31 cellular contexts compared by ENCODE assay signal in genomic region chr2:165157160-165157559, GRCh38. TPM values are rescaled to one million over a fixed set of nuclear protein-coding genes. Genes with fewer than 3 reads are reported as not detected.
A peak's percentile ranks its signal among the peaks of the same experiment; 100 is the strongest.
DNase-seq lines count a peak whose midpoint lies in the region; ATAC-seq, FAIRE-seq and TF ChIP-seq lines count a peak whose summit lies in the region.
"Had no signal": no experiment of that assay in that cellular context is flagged by ENCODE, and none has a peak within 500 bp of the region (broad histone marks: within the 10 kb centered on the region; RNA-seq: fewer than 3 reads in every experiment).

No MANE protein-coding gene starts in this region.

- no peaks in the 10 kb centered on the region for H4K20me1 ChIP-seq in HepG2 (ENCODE audit: insufficient read depth, low read length)
- H4K20me1 ChIP-seq: BLaER1; BLaER1 treated with 17β-estradiol and CSF1 and Interleukin-3, amounts not matched to agents 10 nM and 100 nM had no signal

- H3K9me3 ChIP-seq in HepG2 (ENCODE audit: low read length), result no peaks in the 10 kb centered on the region
- no peaks in the 10 kb centered on the region for H3K9me3 ChIP-seq in right lobe of liver
- no peaks in the 10 kb centered on the region for H3K9me3 ChIP-seq in A549
- H3K9me3 ChIP-seq: BE2C; BLaER1; BLaER1 treated with 17β-estradiol and CSF1 and Interleukin-3, amounts not matched to agents 10 nM and 100 nM; Caco-2 had no signal

- TF ChIP-seq EP300 in HepG2 (IDR thresholded peaks at IDR 0.05; ENCODE audit: low read depth in 2 of 2, low read length in 2 of 2) (no peak), HepG2 (CRISPR knock-in tag; IDR thresholded peaks at IDR 0.05; ENCODE audit: borderline replicate concordance) (no peak), A549 (IDR thresholded peaks at IDR 0.05) (no peak)

- no peak overlapping the region for H3K9ac ChIP-seq in HepG2 (ENCODE audit: insufficient read depth, low read depth, low read length)
- H3K9ac ChIP-seq: BLaER1; BLaER1 treated with 17β-estradiol and CSF1 and Interleukin-3, amounts not matched to agents 10 nM and 100 nM had no signal

- H3K36me3 ChIP-seq in HepG2 (replicated peaks in 1 of 2; ENCODE audit: control insufficient read depth in 1 of 2, insufficient read depth in 2 of 2, low read length in 2 of 2) (no peaks in the 10 kb centered on the region), right lobe of liver (no peaks in the 10 kb centered on the region)
- H3K36me3 ChIP-seq: BE2C; BLaER1; BLaER1 treated with 17β-estradiol and CSF1 and Interleukin-3, amounts not matched to agents 10 nM and 100 nM had no signal

- TF ChIP-seq POLR2A in HepG2 (IDR thresholded peaks at IDR 0.05; ENCODE audit: insufficient read depth in 1 of 2, low read depth in 2 of 2, low read length in 2 of 2) (no peak), right lobe of liver (IDR thresholded peaks at IDR 0.05) (no peak), A549 (IDR thresholded peaks at IDR 0.05; ENCODE audit: low read length) (no peak)

- 74% methylated on average over 4 of the region's 4 CpGs for WGBS in HepG2 (ENCODE audit: low lambda C conversion rate)
- WGBS in right lobe of liver (ENCODE audit: insufficient coverage, low coverage, low lambda C conversion rate, missing lambda C conversion rate), result 88% methylated on average over 3 of the region's 4 CpGs
- 80% methylated on average over 4 of the region's 4 CpGs for WGBS in A549 (ENCODE audit: missing lambda C conversion rate)

- no peak for TF ChIP-seq RAD21 in HepG2 (CRISPR knock-in tag; IDR thresholded peaks at IDR 0.05)
- no peak for TF ChIP-seq RAD21 in A549 (conservative IDR thresholded peaks at IDR 0.05 in 1 of 2, IDR thresholded peaks at IDR 0.05 in 1 of 2)

- no peak for DNase-seq in HepG2 (ENCODE audit: low spot score)
- DNase-seq in right lobe of liver, result no peak
- no peak for DNase-seq in A549 (ENCODE audit: low read depth in 1 of 2, low spot score in 1 of 2)
- DNase-seq in NCI-H187 treated with DMSO at 0.1 percent for 48 hours (lab: John Stamatoyannopoulos, UW), result no peak
- DNase-seq: 8988T; ACHN; AML-193; BE2C; C1 segment of cervical spinal cord; Caco-2; Calu3; CD4-positive, alpha-beta memory T cell; CD4-positive, alpha-beta T cell; CD4-positive, CD25-positive, alpha-beta regulatory T cell; CD8-positive, alpha-beta memory T cell; CD8-positive, alpha-beta T cell; COR-L47; DMS 273 treated with DMSO at 0.1 percent for 48 hours; DMS153; DMS53; DMS79; DMS79 treated with DMSO at 0.1 percent for 48 hours; DND-41; EL had no signal

- in situ Hi-C loops in HepG2 (cut with HindIII; ENCODE audit: extremely low pct_ligation_motif_present, low pct_unique_long_range_greater_than_20kb), result no loop called here

- H3K27me3 ChIP-seq in HepG2 (ENCODE audit: control insufficient read depth in 1 of 2, insufficient read depth in 2 of 2, low read length in 2 of 2), result no peaks in the 10 kb centered on the region
- no peaks in the 10 kb centered on the region for H3K27me3 ChIP-seq in right lobe of liver
- H3K27me3 ChIP-seq: BE2C; BLaER1; BLaER1 treated with 17β-estradiol and CSF1 and Interleukin-3, amounts not matched to agents 10 nM and 100 nM had no signal

- H3K4me3 ChIP-seq in HepG2 (replicated peaks in 1 of 3; ENCODE audit: insufficient read depth in 1 of 3, low read depth in 2 of 3, low read length in 3 of 3) (no peak overlapping the region), right lobe of liver (no peak overlapping the region), A549 (no peak overlapping the region)
- H3K4me3 ChIP-seq: BLaER1; BLaER1 treated with 17β-estradiol and CSF1 and Interleukin-3, amounts not matched to agents 10 nM and 100 nM had no signal

- no peak overlapping the region for H2AFZ ChIP-seq in HepG2 (ENCODE audit: low read length)

- H3K4me2 ChIP-seq in HepG2 (ENCODE audit: low read depth, low read length) (no peak overlapping the region), A549 (no peak overlapping the region)
- H3K4me2 ChIP-seq: BLaER1; BLaER1 treated with 17β-estradiol and CSF1 and Interleukin-3, amounts not matched to agents 10 nM and 100 nM had no signal

- TF ChIP-seq CTCF in HepG2 (CRISPR knock-in tag; IDR thresholded peaks at IDR 0.05) (no peak), right lobe of liver (IDR thresholded peaks at IDR 0.05) (no peak), A549 (IDR thresholded peaks at IDR 0.05) (no peak)

- CTCF ChIA-PET in HepG2 (lab: Yijun Ruan, JAX; ENCODE audit: low intra/inter-chr PET ratio, low total read pairs) (no interaction called here), A549 (lab: Yijun Ruan, JAX) (no interaction called here)

- ATAC-seq in HepG2 (no peak), right lobe of liver (no peak), A549 (no peak)
- ATAC-seq: CD8-positive, alpha-beta T cell had no signal

- POLR2A ChIA-PET in HepG2 (lab: Yijun Ruan, JAX), result no interaction called here
- POLR2A ChIA-PET in A549 (lab: Yijun Ruan, JAX), result no interaction called here

- H3K4me1 ChIP-seq in HepG2 (ENCODE audit: insufficient read depth, low read length) (no peaks in the 10 kb centered on the region), right lobe of liver (no peaks in the 10 kb centered on the region), A549 (no peaks in the 10 kb centered on the region)
- H3K4me1 ChIP-seq: BE2C; BLaER1; BLaER1 treated with 17β-estradiol and CSF1 and Interleukin-3, amounts not matched to agents 10 nM and 100 nM; Caco-2 had no signal

- H3K79me2 ChIP-seq in HepG2 (ENCODE audit: insufficient read depth, low read length), result no peaks in the 10 kb centered on the region

- intact Hi-C loops in HepG2 (cut with micrococcal nuclease; ENCODE audit: unreplicated experiment) (no loop called here), right lobe of liver (cut with DNase I) (no loop called here)

- no peak overlapping the region for H3K27ac ChIP-seq in HepG2 (ENCODE audit: extremely low read length, insufficient read depth, low read length)
- no peak overlapping the region for H3K27ac ChIP-seq in right lobe of liver
- no peak overlapping the region for H3K27ac ChIP-seq in A549
- H3K27ac ChIP-seq: 22Rv1; BLaER1; BLaER1 treated with 17β-estradiol and CSF1 and Interleukin-3, amounts not matched to agents 10 nM and 100 nM; C4-2B had no signal

- FAIRE-seq in HepG2 (lab: Jason Lieb, UNC), result no peak
- no peak for FAIRE-seq in A549 (lab: Jason Lieb, UNC)
- FAIRE-seq: A204.1, D721Med had no signal

- no TSS peak for BruUV-seq in HepG2 (replicated peaks; lab: Mats Ljungman, UMichigan)

TF ChIP-seq in HepG2, 621 proteins besides CTCF, POLR2A, EP300 and RAD21:
- TF ChIP-seq MAFK (conservative IDR thresholded peaks at IDR 0.05 in 1 of 2, IDR thresholded peaks at IDR 0.05 in 1 of 2; ENCODE audit: low read length in 2 of 2), result peak; percentile 50 to 56
- no peak for TF ChIP-seq AGO2 (optimal IDR thresholded peaks at IDR 0.05; ENCODE audit: low read depth, low read length)

TF ChIP-seq in A549, 52 proteins besides CTCF, POLR2A, EP300 and RAD21:
- TF ChIP-seq MAFK (IDR thresholded peaks at IDR 0.05; ENCODE audit: partially characterized antibody) (peak; percentile 7), HMGXB4 (CRISPR knock-in tag; IDR thresholded peaks at IDR 0.05; ENCODE audit: borderline replicate concordance) (no peak)
TF ChIP-seq in A549: peak in this region for 1.

RNA-seq across cellular contexts. Expression of gene SCN3A, which starts 46.7 kb away (rescaled TPM):
- total RNA-seq in HepG2 (2016; rRNA removed; fragmentation: Illumina TruSeq; extraction: Trizol), result not detected in 2 replicates
- not detected in 2 replicates for total RNA-seq in HepG2 (2016; cell fraction: cytosol; rRNA removed; fragmentation: Illumina TruSeq; extraction: Trizol; ENCODE audit: low read depth)
- not detected in 2 replicates for total RNA-seq in HepG2 (2016; cell fraction: insoluble cytoplasmic fraction; rRNA removed; fragmentation: Illumina TruSeq; extraction: Trizol)
- not detected in 2 replicates for total RNA-seq in HepG2 (2016; cell fraction: membrane; rRNA removed; fragmentation: Illumina TruSeq; extraction: Trizol)
- not detected in 2 replicates for total RNA-seq in HepG2 (2016; cell fraction: nucleus; rRNA removed; fragmentation: Illumina TruSeq; extraction: Trizol)
- polyA plus RNA-seq in HepG2 (2011; rRNA removed), result 0.03 TPM in 1 of 2 replicates, not detected in the other
- not detected in 2 replicates for polyA plus RNA-seq in HepG2 (2011; cell fraction: cytosol; rRNA removed)
- not detected in 2 replicates for polyA plus RNA-seq in HepG2 (2011; cell fraction: nucleus; rRNA removed)
- polyA plus RNA-seq in HepG2 (2012), result 0.08 and 0.11 TPM in 2 replicates
- polyA plus RNA-seq in HepG2 (2016; cell fraction: cytosol; fragmentation: Illumina TruSeq; extraction: Trizol; ENCODE audit: low read depth), result not detected in 2 replicates
- not detected in 2 replicates for polyA plus RNA-seq in HepG2 (2016; cell fraction: insoluble cytoplasmic fraction; fragmentation: Illumina TruSeq; extraction: Trizol; ENCODE audit: low read depth)
- not detected in 2 replicates for polyA plus RNA-seq in HepG2 (2016; cell fraction: membrane; fragmentation: Illumina TruSeq; extraction: Trizol; ENCODE audit: low read depth)
- not detected in 2 replicates for polyA plus RNA-seq in HepG2 (2016; cell fraction: nucleus; fragmentation: Illumina TruSeq; extraction: Trizol; ENCODE audit: insufficient read depth, low read depth)
- polyA minus RNA-seq in HepG2 (2011; rRNA and poly(A)+ RNA removed; ENCODE audit: low replicate concordance), result not detected in 2 replicates
- not detected in 2 replicates for polyA minus RNA-seq in HepG2 (2011; cell fraction: cytosol; rRNA and poly(A)+ RNA removed)
- under 0.01 TPM in 1 of 2 replicates, not detected in the other for polyA minus RNA-seq in HepG2 (2011; cell fraction: nucleus; rRNA and poly(A)+ RNA removed)
- under 1 TPM in 3 of 6 experiments, not detected in 3; 0.02 to 0.17 (median 0.06) TPM for total RNA-seq in right lobe of liver
- 0.07 and 0.12 TPM in 2 replicates for polyA plus RNA-seq in A549 (2011; rRNA removed)
- polyA plus RNA-seq in A549 (2012; cell fraction: cytosol; rRNA removed), result under 0.01 and 0.07 TPM in 2 replicates
- not detected in 2 replicates for polyA plus RNA-seq in A549 (2012; cell fraction: nucleus; rRNA removed)
- polyA plus RNA-seq in A549 (2017; fragmentation: RNase III; extraction: RNeasy Plus Mini Kit Qiagen cat#74134 plus additional on column Dnase treatment), result 0.01 to 0.05 TPM (median 0.03 TPM) in 3 replicates
- 0.15 TPM in 1 of 2 replicates, not detected in the other for polyA minus RNA-seq in A549 (2011; rRNA and poly(A)+ RNA removed)
- total RNA-seq: Caco-2; CD4-positive, alpha-beta memory T cell; CD4-positive, alpha-beta T cell; CD4-positive, CD25-positive, alpha-beta regulatory T cell; CD8-positive, alpha-beta memory T cell had no signal
- polyA plus RNA-seq: CD14-positive monocyte; CD4-positive, alpha-beta memory T cell; CD8-positive, alpha-beta memory T cell had no signal

Comparison
In these comparisons a context has a peak if more than half of its experiments do, and no peak if none do; other contexts are left out.
1. Of the 38 proteins assayed by ChIP-seq in both HepG2 and A549: peak only in HepG2: none; only in A549: none; in both: MAFK; in neither: 37.